In genomic region chr6:14754636-14755513, GRCh38 we compare ENCODE assay signal across 14 cellular contexts.
DNase-seq lines count a peak whose midpoint lies in the region; ATAC-seq and TF ChIP-seq lines count a peak whose summit lies in the region.
"Had no signal": no experiment of that assay in that cellular context is flagged by ENCODE, and none has a peak within 500 bp of the region (broad histone marks: within the 10 kb centered on the region; RNA-seq: fewer than 3 reads in every experiment).

No MANE protein-coding gene starts in this region.

- H3K9me3 Mint-ChIP-seq in CD8-positive, alpha-beta memory T cell: no peaks in the 10 kb centered on the region
- H3K9me3 Mint-ChIP-seq: HFFc6 had no signal

- peak overlapping the region; percentile 77 to 99 (median 94) for H3K27ac Mint-ChIP-seq in CD8-positive, alpha-beta memory T cell
- H3K27ac Mint-ChIP-seq: HFFc6 had no signal

- TF ChIP-seq CTCF in RWPE1 (conservative IDR thresholded peaks at IDR 0.05; ENCODE audit: low read depth): no peak

- no peak overlapping the region for H3K4me3 ChIP-seq in CD8-positive, alpha-beta memory T cell (ENCODE audit: low read length)
- H3K4me3 ChIP-seq: gastroesophageal sphincter, right lobe of liver, SJCRH30 had no signal

- DNase-seq in CD8-positive, alpha-beta memory T cell: peak in 4 of 5 donors; percentile 31 to 61 (median 45)
- peak; percentile 26 for DNase-seq in activated T-cell treated with anti-CD3 and anti-CD28 coated beads, Interleukin-2, amount 50 U/mL, for 1 hour
- DNase-seq in stimulated activated CD4-positive, alpha-beta T cell treated with anti-CD3 and anti-CD28 coated beads, Interleukin-1b, Interleukin-23, amount 100 ng/mL, for 48 hours: peak; percentile 83
- no peak for DNase-seq in ecto neural progenitor cell (ENCODE audit: low spot score)
- no peak for DNase-seq in putamen (ENCODE audit: low spot score)
- DNase-seq in RWPE1 (ENCODE audit: low spot score): no peak
- DNase-seq: DND-41, HFFc6, NCI-H2029, right lobe of liver, SJCRH30 had no signal

- peak; percentile 73 for ATAC-seq in HG03439 (IDR thresholded peaks at IDR 0.05; ENCODE audit: unreplicated experiment)
- ATAC-seq in GM18498 (IDR thresholded peaks at IDR 0.05; ENCODE audit: unreplicated experiment): no peak
- ATAC-seq: gastroesophageal sphincter, right lobe of liver had no signal

- H3K4me1 Mint-ChIP-seq in CD8-positive, alpha-beta memory T cell: peaks cover 10 to 14% (median 11%) of the 10 kb centered on the region in 3 donors

- H3K36me3 Mint-ChIP-seq in CD8-positive, alpha-beta memory T cell: no peaks in the 10 kb centered on the region

- H3K27me3 ChIP-seq in CD8-positive, alpha-beta memory T cell (ENCODE audit: insufficient read depth, low read length, poor library complexity, severe bottlenecking): no peaks in the 10 kb centered on the region
- H3K27me3 ChIP-seq: gastroesophageal sphincter, right lobe of liver, SJCRH30 had no signal

- CTCF ChIA-PET in CD8-positive, alpha-beta memory T cell (lab: Charles Lee): no interaction called here
- CTCF ChIA-PET in RWPE1 (lab: Yijun Ruan, JAX): no interaction called here

- H3K9me3 ChIP-seq in CD8-positive, alpha-beta memory T cell (ENCODE audit: low read length): no peaks in the 10 kb centered on the region
- H3K9me3 ChIP-seq: gastroesophageal sphincter, right lobe of liver, SJCRH30 had no signal

- POLR2A ChIA-PET in CD8-positive, alpha-beta memory T cell (lab: Charles Lee): no interaction called here
- POLR2A ChIA-PET in RWPE1 (lab: Yijun Ruan, JAX; ENCODE audit: low non-redundant PET): no interaction called here

- peaks cover 0 to 8% of the 10 kb centered on the region in 2 donors for H3K27me3 Mint-ChIP-seq in CD8-positive, alpha-beta memory T cell

- H3K4me3 Mint-ChIP-seq in CD8-positive, alpha-beta memory T cell: peak overlapping the region; percentile 57 to 91 (median 81)
- H3K4me3 Mint-ChIP-seq: HFFc6 had no signal

- no peaks in the 10 kb centered on the region for H3K4me1 ChIP-seq in CD8-positive, alpha-beta memory T cell (ENCODE audit: insufficient read depth, low read length)
- H3K4me1 ChIP-seq: gastroesophageal sphincter, SJCRH30 had no signal

- no peaks in the 10 kb centered on the region for H3K36me3 ChIP-seq in CD8-positive, alpha-beta memory T cell (ENCODE audit: insufficient read depth, low read length)
- H3K36me3 ChIP-seq: gastroesophageal sphincter, right lobe of liver, SJCRH30 had no signal

- H3K27ac ChIP-seq in CD8-positive, alpha-beta memory T cell (ENCODE audit: low read depth, low read length): peak overlapping the region; percentile 34
- H3K27ac ChIP-seq in RWPE1: no peak overlapping the region
- H3K27ac ChIP-seq: gastroesophageal sphincter, right lobe of liver, SJCRH30 had no signal

Comparison
In these comparisons a context has a peak if more than half of its experiments do, and no peak if none do; other contexts are left out.
1. DNase-seq: peak in CD8-positive, alpha-beta memory T cell (4 of 5), activated T-cell treated with anti-CD3 and anti-CD28 coated beads, Interleukin-2, amount 50 U/mL, for 1 hour (single experiment) and stimulated activated CD4-positive, alpha-beta T cell treated with anti-CD3 and anti-CD28 coated beads, Interleukin-1b, Interleukin-23, amount 100 ng/mL, for 48 hours (single experiment); none in ecto neural progenitor cell (single experiment), putamen (single experiment) and RWPE1 (single experiment).